ENCODE assay signal across 38 cellular contexts in genomic region chrX:48852857-48853256, GRCh38. TPM values are rescaled to one million over a fixed set of nuclear protein-coding genes. Genes with fewer than 3 reads are reported as not detected.
"Had no signal": no experiment of that assay in that cellular context is flagged by ENCODE, and none has a peak within 500 bp of the region (broad histone marks: within the 10 kb centered on the region; RNA-seq: fewer than 3 reads in every experiment).

No MANE protein-coding gene starts in this region.

- DNase-seq: Kasumi-1, MG63, MM.1S, MV-4-11, NCI-H1048, NCI-H1092, NCI-H1092 treated with DMSO at 0.1 percent for 48 hours, NCI-H1105, NCI-H1105 treated with DMSO at 0.1 percent for 48 hours, NCI-H1417, NCI-H1417 treated with DMSO at 0.1 percent for 48 hours, NCI-H1436, NCI-H1436 treated with DMSO at 0.1 percent for 48 hours, NCI-H146, NCI-H1694, NCI-H1694 treated with DMSO at 0.1 percent for 48 hours, NCI-H187, NCI-H187 treated with DMSO at 0.1 percent for 48 hours, NCI-H1930, NCI-H2029, NCI-H2029 treated with DMSO at 0.1 percent for 48 hours, NCI-H2081, NCI-H2081 treated with DMSO at 0.1 percent for 48 hours, NCI-H2107, NCI-H2171, NCI-H2171 treated with DMSO at 0.1 percent for 48 hours, NCI-H2227 treated with DMSO at 0.1 percent for 48 hours, NCI-H226, NCI-H345, NCI-H446, NCI-H446 treated with DMSO at 0.1 percent for 48 hours, NCI-H510A, NCI-H510A treated with DMSO at 0.1 percent for 48 hours, NCI-H524, NCI-H524 treated with DMSO at 0.1 percent for 48 hours had no signal

- H3K27me3 ChIP-seq: MG63 had no signal

- H3K4me3 ChIP-seq: MG63 had no signal

- H3K9me3 ChIP-seq: MG63 had no signal

- H3K36me3 ChIP-seq: MG63 had no signal

RNA-seq across cellular contexts. Expression of gene ERAS, which starts 26.5 kb away (rescaled TPM):
- total RNA-seq: LHCN-M2, M059J, MCF 10A had no signal
